Comparison of ENCODE assay signal across 8 cellular contexts in genomic region chr18:63320041-63320689, GRCh38. TPM values are rescaled to one million over a fixed set of nuclear protein-coding genes. Genes with fewer than 3 reads are reported as not detected.
DNase-seq lines count a peak whose midpoint lies in the region; ATAC-seq lines count a peak whose summit lies in the region.

No MANE protein-coding gene starts in this region.

- peak overlapping the region; percentile 91 for H3K27ac Mint-ChIP-seq in activated CD8-positive, alpha-beta T cell treated with anti-CD3 and anti-CD28 coated beads, Interleukin-2, amount 10 ng/mL, durations not matched to agents 7 days and 5 days
- H3K27ac Mint-ChIP-seq in memory B cell, result peak overlapping the region; percentile 99

- H3K36me3 Mint-ChIP-seq in activated CD8-positive, alpha-beta T cell treated with anti-CD3 and anti-CD28 coated beads, Interleukin-2, amount 10 ng/mL, durations not matched to agents 7 days and 5 days (ENCODE audit: low read depth), result peaks cover 41% of the 10 kb centered on the region
- peaks cover 5% of the 10 kb centered on the region for H3K36me3 Mint-ChIP-seq in memory B cell

- DNase-seq in C1 segment of cervical spinal cord (lab: John Stamatoyannopoulos, UW) (peak in 13 of 14 donors; percentile 21 to 85 (median 76)), NCI-H82 (lab: John Stamatoyannopoulos, UW) (peak; percentile 78), memory B cell (ENCODE audit: low spot score in 2 of 2) (peak; percentile 66 to 80)
- DNase-seq in activated CD8-positive, alpha-beta T cell treated with anti-CD3 and anti-CD28 coated beads, Interleukin-2, amount 10 ng/mL, durations not matched to agents 7 days and 5 days, result peak; percentile 93
- DNase-seq in effector CD8-positive, alpha-beta T cell (lab: John Stamatoyannopoulos, UW), result peak; percentile 74
- DNase-seq in stimulated activated CD8-positive, alpha-beta memory T cell treated with anti-CD3 and anti-CD28 coated beads, Interleukin-12 subunit alpha, Interleukin-12 subunit beta, amount 100 ng/mL, for 4 hours (ENCODE audit: low read depth), result peak; percentile 78

- H3K4me3 Mint-ChIP-seq in activated CD8-positive, alpha-beta T cell treated with anti-CD3 and anti-CD28 coated beads, Interleukin-2, amount 10 ng/mL, durations not matched to agents 7 days and 5 days, result peak overlapping the region; percentile 94
- peak overlapping the region; percentile 98 for H3K4me3 Mint-ChIP-seq in memory B cell

- H3K4me1 Mint-ChIP-seq in activated CD8-positive, alpha-beta T cell treated with anti-CD3 and anti-CD28 coated beads, Interleukin-2, amount 10 ng/mL, durations not matched to agents 7 days and 5 days (ENCODE audit: low read depth), result peaks cover 27% of the 10 kb centered on the region
- H3K4me1 Mint-ChIP-seq in memory B cell, result peaks cover 24% of the 10 kb centered on the region

- peak; percentile 60 for ATAC-seq in GM19328 (IDR thresholded peaks at IDR 0.05; ENCODE audit: unreplicated experiment)
- ATAC-seq in HG03460 (IDR thresholded peaks at IDR 0.05; ENCODE audit: unreplicated experiment), result peak; percentile 54
- ATAC-seq in activated CD8-positive, alpha-beta T cell treated with anti-CD3 and anti-CD28 coated beads, Interleukin-2, amount 10 ng/mL, durations not matched to agents 7 days and 5 days, result peak; percentile 81
- peak; percentile 70 for ATAC-seq in memory B cell (ENCODE audit: low read depth)

- POLR2A ChIA-PET in activated CD8-positive, alpha-beta T cell treated with anti-CD3 and anti-CD28 coated beads, Interleukin-2, amount 10 ng/mL, durations not matched to agents 7 days and 5 days (lab: Charles Lee), result interaction anchor here (0.6 to 3.9 kb wide), 10 partner anchors 21 to 302 kb away, joined by 3 to 205 read pairs (median 15); no protein-coding TSS in a partner anchor

- CTCF ChIA-PET in activated CD8-positive, alpha-beta T cell treated with anti-CD3 and anti-CD28 coated beads, Interleukin-2, amount 10 ng/mL, durations not matched to agents 7 days and 5 days (lab: Charles Lee), result interaction anchor here (1.4 to 8.0 kb wide), 16 partner anchors 16 to 303 kb away, joined by 4 to 144 read pairs (median 39); no protein-coding TSS in a partner anchor

- H3K9me3 Mint-ChIP-seq in activated CD8-positive, alpha-beta T cell treated with anti-CD3 and anti-CD28 coated beads, Interleukin-2, amount 10 ng/mL, durations not matched to agents 7 days and 5 days (ENCODE audit: insufficient read depth), result no peaks in the 10 kb centered on the region
- no peaks in the 10 kb centered on the region for H3K9me3 Mint-ChIP-seq in memory B cell

- no peaks in the 10 kb centered on the region for H3K27me3 Mint-ChIP-seq in activated CD8-positive, alpha-beta T cell treated with anti-CD3 and anti-CD28 coated beads, Interleukin-2, amount 10 ng/mL, durations not matched to agents 7 days and 5 days (ENCODE audit: low read depth)
- no peaks in the 10 kb centered on the region for H3K27me3 Mint-ChIP-seq in memory B cell

RNA-seq across cellular contexts. Expression of gene BCL2, which starts 0.6 kb away (rescaled TPM):
- total RNA-seq in activated CD8-positive, alpha-beta T cell treated with anti-CD3 and anti-CD28 coated beads, Interleukin-2, amount 10 ng/mL, durations not matched to agents 7 days and 5 days, result 100 to 1,000 TPM; 140 TPM

RNA-seq across cellular contexts. Expression of gene KDSR, which starts 46.8 kb away (rescaled TPM):
- 10 to 100 TPM; 38.2 to 38.4 TPM for total RNA-seq in activated CD8-positive, alpha-beta T cell treated with anti-CD3 and anti-CD28 coated beads, Interleukin-2, amount 10 ng/mL, durations not matched to agents 7 days and 5 days

Comparison
In these comparisons a context has a peak if more than half of its experiments do, and no peak if none do; other contexts are left out.
1. Peak in every context shown above with its lines: DNase-seq and ATAC-seq.